25 cellular contexts compared by ENCODE assay signal in the genomic region with DNA sequence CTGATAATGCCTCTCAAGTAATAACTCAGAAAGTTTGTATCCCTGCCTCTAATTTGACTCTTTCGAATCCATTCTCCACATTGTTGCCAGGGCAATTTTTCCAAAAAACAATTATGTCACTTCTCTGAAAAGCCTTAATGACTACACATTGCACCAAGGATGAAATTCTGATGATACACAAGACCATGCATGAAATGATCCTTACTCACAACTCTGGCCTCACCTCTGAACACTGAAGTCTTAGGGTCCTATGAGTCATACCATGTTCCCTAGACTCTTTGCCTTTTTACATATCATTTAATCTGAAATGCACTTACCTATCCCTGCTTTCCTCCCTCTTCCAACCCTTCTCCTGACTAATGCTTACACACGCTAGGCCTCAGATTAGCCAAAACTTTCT. TPM values are rescaled to one million over a fixed set of nuclear protein-coding genes. Genes with fewer than 3 reads are reported as not detected.
DNase-seq lines count a peak whose midpoint lies in the region; ATAC-seq and TF ChIP-seq lines count a peak whose summit lies in the region.
"Had no signal": no experiment of that assay in that cellular context is flagged by ENCODE, and none has a peak within 500 bp of the region (broad histone marks: within the 10 kb centered on the region; RNA-seq: fewer than 3 reads in every experiment).

No MANE protein-coding gene starts in this region.

- H3K9me2 ChIP-seq in GM23248 (ENCODE audit: insufficient read depth), result no peaks in the 10 kb centered on the region

- H3K18ac ChIP-seq in mesendoderm (ENCODE audit: low read length), result no peak overlapping the region

- H3K4me3 ChIP-seq in GM23248, result no peak overlapping the region
- H3K4me3 ChIP-seq in epithelial cell of proximal tubule (ENCODE audit: low read depth, low read length), result no peak overlapping the region
- no peak overlapping the region for H3K4me3 ChIP-seq in mesendoderm (ENCODE audit: low read length)
- H3K4me3 ChIP-seq in gastrocnemius medialis, result no peak overlapping the region
- H3K4me3 ChIP-seq: dorsolateral prefrontal cortex, GM12878, SJCRH30 had no signal

- DNase-seq in GM23248, result peak; percentile 81
- DNase-seq in RKO (ENCODE audit: low spot score), result peak; percentile 71
- peak; percentile 78 for DNase-seq in epithelial cell of proximal tubule (ENCODE audit: low read depth)
- DNase-seq in mesendoderm, result peak; percentile 8
- DNase-seq in D341Med (ENCODE audit: low spot score), result no peak
- DNase-seq in GDM1 (lab: John Stamatoyannopoulos, UW), result no peak
- DNase-seq in gastrocnemius medialis, result no peak
- DNase-seq: activated CD4-positive, alpha-beta T cell treated with anti-CD3 and anti-CD28 coated beads, Interleukin-2, amount 10 ng/mL, durations not matched to agents 7 days and 5 days; activated naive CD8-positive, alpha-beta T cell treated with anti-CD3 and anti-CD28 coated beads, Interleukin-2, amount 10 ng/mL, durations not matched to agents 7 days and 5 days; CD4-positive, alpha-beta T cell; DMS153; dorsolateral prefrontal cortex; MM.1S; NCI-H146; NCI-H774; nephron progenitor cell; posterior cingulate gyrus; SJCRH30; stimulated activated CD4-positive, alpha-beta T cell treated with anti-CD3 and anti-CD28 coated beads, Interleukin-1b, Interleukin-23, amount 100 ng/mL, for 48 hours; stimulated activated naive CD4-positive, alpha-beta T cell had no signal

- in situ Hi-C loops in GM23248 (cut with MboI) (no loop called here), gastrocnemius medialis (cut with MboI; ENCODE audit: low sequenced_read_pairs in 4 of 4) (no loop called here)

- H3K4me3 Mint-ChIP-seq in activated T-helper 17 cell treated with anti-CD3 and anti-CD28 coated beads, Interleukin-2, amount 50 U/mL, for 72 hours, result no peak overlapping the region
- H3K4me3 Mint-ChIP-seq: activated CD4-positive, alpha-beta T cell treated with anti-CD3 and anti-CD28 coated beads, Interleukin-2, amount 10 ng/mL, durations not matched to agents 7 days and 5 days; activated naive CD8-positive, alpha-beta T cell treated with anti-CD3 and anti-CD28 coated beads, Interleukin-2, amount 10 ng/mL, durations not matched to agents 7 days and 5 days; CD4-positive, alpha-beta T cell; nephron progenitor cell; T-helper 1 cell treated with Interleukin-12 subunit alpha and Interleukin-12 subunit beta and Interleukin-4 antibody, amounts not matched to agents 30 μg/mL and 1 μg/mL, for 36 hours had no signal

- H3K4me1 ChIP-seq in GM23248 (ENCODE audit: insufficient read depth) (0 out of 2 replicates have a peak, but pooled peaks cover 17% of the 10 kb centered on the region), mesendoderm (ENCODE audit: control insufficient read depth, low read depth, low read length) (no peaks in the 10 kb centered on the region), gastrocnemius medialis (no peaks in the 10 kb centered on the region)

- H3K4me2 ChIP-seq in GM23248 (ENCODE audit: unreplicated experiment) (no peak overlapping the region), mesendoderm (ENCODE audit: low read length) (no peak overlapping the region)

- no peak overlapping the region for H2BK5ac ChIP-seq in mesendoderm (ENCODE audit: low read length)

- TF ChIP-seq CTCF in epithelial cell of proximal tubule (conservative IDR thresholded peaks at IDR 0.05; ENCODE audit: low read depth, low read length) (no peak), gastrocnemius medialis (IDR thresholded peaks at IDR 0.05 in 4 of 5, conservative IDR thresholded peaks at IDR 0.05 in 1 of 5) (no peak)

- H3K9me3 ChIP-seq in GM23248 (ENCODE audit: low read depth), result no peaks in the 10 kb centered on the region
- no peaks in the 10 kb centered on the region for H3K9me3 ChIP-seq in gastrocnemius medialis

- no peak overlapping the region for H3K9ac ChIP-seq in GM23248
- no peak overlapping the region for H3K9ac ChIP-seq in mesendoderm (ENCODE audit: low read length)

- H2BK15ac ChIP-seq in mesendoderm (replicated peaks; ENCODE audit: low read depth), result no peak overlapping the region

- no peak overlapping the region for H3K27ac Mint-ChIP-seq in activated T-helper 17 cell treated with anti-CD3 and anti-CD28 coated beads, Interleukin-2, amount 50 U/mL, for 72 hours
- H3K27ac Mint-ChIP-seq: activated CD4-positive, alpha-beta T cell treated with anti-CD3 and anti-CD28 coated beads, Interleukin-2, amount 10 ng/mL, durations not matched to agents 7 days and 5 days; activated naive CD8-positive, alpha-beta T cell treated with anti-CD3 and anti-CD28 coated beads, Interleukin-2, amount 10 ng/mL, durations not matched to agents 7 days and 5 days; CD4-positive, alpha-beta T cell; nephron progenitor cell; T-helper 1 cell treated with Interleukin-12 subunit alpha and Interleukin-12 subunit beta and Interleukin-4 antibody, amounts not matched to agents 30 μg/mL and 1 μg/mL, for 36 hours had no signal

- intact Hi-C loops in gastrocnemius medialis (cut with DNase I; ENCODE audit: low total_unique reads), result no loop called here

- no peaks in the 10 kb centered on the region for H4K20me1 ChIP-seq in GM23248 (ENCODE audit: insufficient read depth)

- TF ChIP-seq POLR2A in gastrocnemius medialis (IDR thresholded peaks at IDR 0.05), result no peak

- H3K36me3 Mint-ChIP-seq in activated T-helper 17 cell treated with anti-CD3 and anti-CD28 coated beads, Interleukin-2, amount 50 U/mL, for 72 hours (ENCODE audit: low read depth), result no peaks in the 10 kb centered on the region
- H3K36me3 Mint-ChIP-seq: activated naive CD8-positive, alpha-beta T cell treated with anti-CD3 and anti-CD28 coated beads, Interleukin-2, amount 10 ng/mL, durations not matched to agents 7 days and 5 days had no signal

- no peak overlapping the region for H2AFZ ChIP-seq in GM23248

- H3K79me1 ChIP-seq in mesendoderm (ENCODE audit: low read length), result no peaks in the 10 kb centered on the region

- H3K36me3 ChIP-seq in GM23248 (ENCODE audit: low read depth) (no peaks in the 10 kb centered on the region), mesendoderm (ENCODE audit: control insufficient read depth, insufficient read depth, low read length) (no peaks in the 10 kb centered on the region), gastrocnemius medialis (no peaks in the 10 kb centered on the region)
- H3K36me3 ChIP-seq: SJCRH30 had no signal

- no peak overlapping the region for H2BK120ac ChIP-seq in mesendoderm (ENCODE audit: low read depth, low read length)

- no peak overlapping the region for H3K23ac ChIP-seq in mesendoderm (ENCODE audit: low read length)

- peaks cover 9% of the 10 kb centered on the region; the same call in 1 of the 2 replicates for H3F3A ChIP-seq in GM23248 (ENCODE audit: insufficient read depth)

- no peak overlapping the region for H4K5ac ChIP-seq in mesendoderm (ENCODE audit: low read length)

- H3K79me2 ChIP-seq in GM23248 (ENCODE audit: insufficient read depth) (no peaks in the 10 kb centered on the region; the same call in 1 of the 2 replicates), mesendoderm (ENCODE audit: control insufficient read depth, insufficient read depth, low read length) (no peaks in the 10 kb centered on the region)

- H3K27me3 ChIP-seq in GM23248 (replicated peaks; ENCODE audit: insufficient read depth) (no peaks in the 10 kb centered on the region), mesendoderm (ENCODE audit: insufficient read depth, low read length, poor library complexity) (no peaks in the 10 kb centered on the region), gastrocnemius medialis (no peaks in the 10 kb centered on the region)
- H3K27me3 ChIP-seq: dorsolateral prefrontal cortex, SJCRH30 had no signal

- H2AK5ac ChIP-seq in mesendoderm (ENCODE audit: low read length), result no peak overlapping the region

- H3K9me3 Mint-ChIP-seq in activated T-helper 17 cell treated with anti-CD3 and anti-CD28 coated beads, Interleukin-2, amount 50 U/mL, for 72 hours, result peaks cover 11% of the 10 kb centered on the region

- H3K27me3 Mint-ChIP-seq in activated T-helper 17 cell treated with anti-CD3 and anti-CD28 coated beads, Interleukin-2, amount 50 U/mL, for 72 hours, result no peaks in the 10 kb centered on the region
- H3K27me3 Mint-ChIP-seq: activated CD4-positive, alpha-beta T cell treated with anti-CD3 and anti-CD28 coated beads, Interleukin-2, amount 10 ng/mL, durations not matched to agents 7 days and 5 days; activated naive CD8-positive, alpha-beta T cell treated with anti-CD3 and anti-CD28 coated beads, Interleukin-2, amount 10 ng/mL, durations not matched to agents 7 days and 5 days; CD4-positive, alpha-beta T cell had no signal

- no peak for ATAC-seq in activated T-helper 17 cell treated with anti-CD3 and anti-CD28 coated beads, Interleukin-2, amount 50 U/mL, for 72 hours (replicated peaks)
- no peak for ATAC-seq in gastrocnemius medialis
- ATAC-seq: GM12878, HCT116, left lobe of liver had no signal

- no peak overlapping the region for H3K4ac ChIP-seq in mesendoderm (ENCODE audit: low read depth, low read length)

- H3K56ac ChIP-seq in mesendoderm (ENCODE audit: low read length), result no peak overlapping the region

- H4K8ac ChIP-seq in mesendoderm (ENCODE audit: low read depth, low read length), result no peak overlapping the region

- no peaks in the 10 kb centered on the region for H3K4me1 Mint-ChIP-seq in activated T-helper 17 cell treated with anti-CD3 and anti-CD28 coated beads, Interleukin-2, amount 50 U/mL, for 72 hours
- H3K4me1 Mint-ChIP-seq: activated CD4-positive, alpha-beta T cell treated with anti-CD3 and anti-CD28 coated beads, Interleukin-2, amount 10 ng/mL, durations not matched to agents 7 days and 5 days; activated naive CD8-positive, alpha-beta T cell treated with anti-CD3 and anti-CD28 coated beads, Interleukin-2, amount 10 ng/mL, durations not matched to agents 7 days and 5 days; nephron progenitor cell had no signal

- WGBS in GM23248 (ENCODE audit: low coverage in 1 of 2, low lambda C conversion rate in 2 of 2, missing lambda C conversion rate in 2 of 2), 2 experiments, result 47 to 60% methylated on average over 2 of the region's 2 CpGs
- WGBS in mesendoderm (ENCODE audit: extremely low coverage, insufficient coverage, low lambda C conversion rate), result no CpG with 5 or more reads among the region's 2 CpGs

- H3K27ac ChIP-seq in GM23248 (peak overlapping the region; percentile 51), mesendoderm (ENCODE audit: low read depth, low read length) (no peak overlapping the region), gastrocnemius medialis (no peak overlapping the region)
- H3K27ac ChIP-seq: dorsolateral prefrontal cortex, SJCRH30 had no signal

RNA-seq across cellular contexts. Expression of gene WDPCP, which starts 51.0 kb away (rescaled TPM):
- 8.1 and 10.2 TPM in 2 replicates for total RNA-seq in GM23248 (2014; rRNA removed; shearing (Covaris generic))
- 5.3 and 6.0 TPM in 2 replicates for polyA plus RNA-seq in GM23248 (2016; fragmentation: Nextera tagmentation; extraction: Ambion mirVana)
- total RNA-seq in epithelial cell of proximal tubule (1.6 and 2.6 TPM in 2 replicates), gastrocnemius medialis (10 to 100 TPM in 2 of 4 donors, 1 to 10 TPM in 2; 7.2 to 47.3 (median 13.0) TPM)
- 9.4 TPM for polyA plus RNA-seq in mesendoderm (2013, experiment 1 of 2)
- 9.5 TPM for polyA plus RNA-seq in mesendoderm (2013, experiment 2 of 2)
- total RNA-seq in activated T-helper 17 cell treated with anti-CD3 and anti-CD28 coated beads, Interleukin-2, amount 50 U/mL, for 72 hours, result 1 to 10 TPM; 4.8 to 9.4 TPM

RNA-seq across cellular contexts. Expression of gene MDH1, which starts 51.5 kb away (rescaled TPM):
- 121 and 158 TPM in 2 replicates for total RNA-seq in GM23248 (2014; rRNA removed; shearing (Covaris generic))
- polyA plus RNA-seq in GM23248 (2016; fragmentation: Nextera tagmentation; extraction: Ambion mirVana), result 268 and 278 TPM in 2 replicates
- total RNA-seq in epithelial cell of proximal tubule (209 and 227 TPM in 2 replicates), gastrocnemius medialis (100 to 1,000 TPM; 133 to 241 (median 194) TPM)
- polyA plus RNA-seq in mesendoderm (2013, experiment 1 of 2), result 202 TPM
- 203 TPM for polyA plus RNA-seq in mesendoderm (2013, experiment 2 of 2)
- 100 to 1,000 TPM; 183 to 226 TPM for total RNA-seq in activated T-helper 17 cell treated with anti-CD3 and anti-CD28 coated beads, Interleukin-2, amount 50 U/mL, for 72 hours

Comparison
In these comparisons a context has a peak if more than half of its experiments do, and no peak if none do; other contexts are left out.
1. DNase-seq: peak in GM23248 (single experiment), RKO (single experiment), epithelial cell of proximal tubule (single experiment) and mesendoderm (single experiment); none in D341Med (single experiment), GDM1 (single experiment) and gastrocnemius medialis (0 of 2).